ENCODE assay signal across 2 cellular contexts in the genomic region with DNA sequence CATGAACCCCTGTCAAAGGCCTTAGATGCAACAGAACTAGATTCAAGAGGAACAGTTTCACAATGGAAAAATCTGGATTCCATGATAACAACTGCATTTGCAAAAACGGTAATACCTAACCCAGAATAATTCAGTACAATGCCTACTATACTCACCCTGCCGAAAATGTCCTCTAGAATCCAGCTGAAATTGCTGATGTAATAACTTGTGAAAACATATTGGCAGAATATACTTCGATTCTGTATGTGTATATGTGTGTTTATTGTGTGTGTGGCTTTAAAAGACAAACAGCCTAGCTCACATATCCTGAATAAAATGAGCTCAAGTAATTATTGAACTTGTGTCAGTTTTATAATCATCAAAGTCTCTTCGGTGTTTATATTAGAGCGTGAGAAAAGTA.
TF ChIP-seq lines count a peak whose summit lies in the region.

No MANE protein-coding gene starts in this region.

TF ChIP-seq in IMR-90, 13 proteins besides CTCF, POLR2A, EP300 and RAD21:
- no peak for TF ChIP-seq SMC3 (IDR thresholded peaks at IDR 0.05; ENCODE audit: low read depth, low read length)
- TF ChIP-seq NFE2L2 (IDR thresholded peaks at IDR 0.05; ENCODE audit: low read depth, low read length), result no peak
- no peak for TF ChIP-seq RFX5 (IDR thresholded peaks at IDR 0.05; ENCODE audit: low read depth, low read length)
- TF ChIP-seq, protein P1, sequence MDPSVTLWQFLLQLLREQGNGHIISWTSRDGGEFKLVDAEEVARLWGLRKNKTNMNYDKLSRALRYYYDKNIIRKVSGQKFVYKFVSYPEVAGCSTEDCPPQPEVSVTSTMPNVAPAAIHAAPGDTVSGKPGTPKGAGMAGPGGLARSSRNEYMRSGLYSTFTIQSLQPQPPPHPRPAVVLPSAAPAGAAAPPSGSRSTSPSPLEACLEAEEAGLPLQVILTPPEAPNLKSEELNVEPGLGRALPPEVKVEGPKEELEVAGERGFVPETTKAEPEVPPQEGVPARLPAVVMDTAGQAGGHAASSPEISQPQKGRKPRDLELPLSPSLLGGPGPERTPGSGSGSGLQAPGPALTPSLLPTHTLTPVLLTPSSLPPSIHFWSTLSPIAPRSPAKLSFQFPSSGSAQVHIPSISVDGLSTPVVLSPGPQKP (IDR thresholded peaks at IDR 0.05; ENCODE audit: borderline replicate concordance, low read depth, low read length), result no peak
- TF ChIP-seq MXI1 (IDR thresholded peaks at IDR 0.05; ENCODE audit: borderline replicate concordance, low read depth, low read length), result no peak
- TF ChIP-seq MAZ (IDR thresholded peaks at IDR 0.05; ENCODE audit: borderline replicate concordance, low read depth, low read length), result no peak
- TF ChIP-seq, protein P2, sequence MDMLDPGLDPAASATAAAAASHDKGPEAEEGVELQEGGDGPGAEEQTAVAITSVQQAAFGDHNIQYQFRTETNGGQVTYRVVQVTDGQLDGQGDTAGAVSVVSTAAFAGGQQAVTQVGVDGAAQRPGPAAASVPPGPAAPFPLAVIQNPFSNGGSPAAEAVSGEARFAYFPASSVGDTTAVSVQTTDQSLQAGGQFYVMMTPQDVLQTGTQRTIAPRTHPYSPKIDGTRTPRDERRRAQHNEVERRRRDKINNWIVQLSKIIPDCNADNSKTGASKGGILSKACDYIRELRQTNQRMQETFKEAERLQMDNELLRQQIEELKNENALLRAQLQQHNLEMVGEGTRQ (IDR thresholded peaks at IDR 0.05; ENCODE audit: low read depth, low read length), result no peak
- TF ChIP-seq CHD1 (IDR thresholded peaks at IDR 0.05; ENCODE audit: low read depth, low read length), result no peak
- TF ChIP-seq MAFK (IDR thresholded peaks at IDR 0.05; ENCODE audit: low read depth, low read length), result no peak
- TF ChIP-seq FOS (IDR thresholded peaks at IDR 0.05; ENCODE audit: low read depth, low read length), result no peak
- no peak for TF ChIP-seq RCOR1 (IDR thresholded peaks at IDR 0.05; ENCODE audit: insufficient replicate concordance, low read length)
- TF ChIP-seq BHLHE40 (IDR thresholded peaks at IDR 0.05; ENCODE audit: low read depth, low read length), result no peak
- no peak for TF ChIP-seq CEBPB (IDR thresholded peaks at IDR 0.05; ENCODE audit: low read depth, low read length)

TF ChIP-seq in HepG2, 621 proteins besides CTCF, POLR2A, EP300 and RAD21:
- TF ChIP-seq, protein P3, sequence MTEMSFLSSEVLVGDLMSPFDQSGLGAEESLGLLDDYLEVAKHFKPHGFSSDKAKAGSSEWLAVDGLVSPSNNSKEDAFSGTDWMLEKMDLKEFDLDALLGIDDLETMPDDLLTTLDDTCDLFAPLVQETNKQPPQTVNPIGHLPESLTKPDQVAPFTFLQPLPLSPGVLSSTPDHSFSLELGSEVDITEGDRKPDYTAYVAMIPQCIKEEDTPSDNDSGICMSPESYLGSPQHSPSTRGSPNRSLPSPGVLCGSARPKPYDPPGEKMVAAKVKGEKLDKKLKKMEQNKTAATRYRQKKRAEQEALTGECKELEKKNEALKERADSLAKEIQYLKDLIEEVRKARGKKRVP (CRISPR knock-in tag; IDR thresholded peaks at IDR 0.05), result peak; percentile 55 to 68; a peak in 3 of 4 replicates
- no peak for TF ChIP-seq U2AF2 (IDR thresholded peaks at IDR 0.05; ENCODE audit: low read depth, low read length)
